ENCODE assay signal across 12 cellular contexts in genomic region chr12:104582739-104583138, GRCh38.
DNase-seq lines count a peak whose midpoint lies in the region; ATAC-seq and TF ChIP-seq lines count a peak whose summit lies in the region.
"Had no signal": no experiment of that assay in that cellular context is flagged by ENCODE, and none has a peak within 500 bp of the region (broad histone marks: within the 10 kb centered on the region; RNA-seq: fewer than 3 reads in every experiment).

No MANE protein-coding gene starts in this region.

- intact Hi-C loops in mammary epithelial cell (cut with micrococcal nuclease): no loop called here
- intact Hi-C loops in posterior cingulate gyrus (cut with DNase I): no loop called here

- dilution Hi-C loops in mammary epithelial cell (cut with HindIII; ENCODE audit: low sequenced_read_pairs): loop anchor here (5.0 kb wide), 1 partner anchor 85 kb away; no protein-coding TSS in a partner anchor

- CTCF ChIA-PET in mammary epithelial cell (lab: Charles Lee; ENCODE audit: low non-redundant PET): no interaction called here

- no peak overlapping the region for H3K4me2 ChIP-seq in mammary epithelial cell (ENCODE audit: insufficient read depth, low read depth, low read length)
- H3K4me2 ChIP-seq: KMS-11 had no signal

- H3K79me2 ChIP-seq in mammary epithelial cell (ENCODE audit: insufficient read depth, low read length): peaks cover 78% of the 10 kb centered on the region

- WGBS in mammary epithelial cell (ENCODE audit: low coverage, missing lambda C conversion rate): 100% methylated on average over 4 of the region's 4 CpGs

- no peaks in the 10 kb centered on the region for H3K36me3 ChIP-seq in mammary epithelial cell (ENCODE audit: insufficient read depth, low read length)

- H3K4me3 ChIP-seq in mammary epithelial cell (replicated peaks in 1 of 3; ENCODE audit: insufficient read depth in 1 of 3, low read depth in 2 of 3, low read length in 3 of 3): no peak overlapping the region

- BruUV-seq in mammary epithelial cell (replicated peaks; lab: Mats Ljungman, UMichigan): no TSS peak

- H3K27me3 ChIP-seq in mammary epithelial cell (ENCODE audit: insufficient read depth, low read length): no peaks in the 10 kb centered on the region

- H3K9ac ChIP-seq in mammary epithelial cell (ENCODE audit: insufficient read depth, low read length): no peak overlapping the region
- H3K9ac ChIP-seq: KMS-11 had no signal

- no peak overlapping the region for H3K27ac ChIP-seq in mammary epithelial cell (ENCODE audit: insufficient read depth, low read depth, low read length)
- H3K27ac ChIP-seq: KMS-11 had no signal

- ATAC-seq in GM18520 (IDR thresholded peaks at IDR 0.05; ENCODE audit: unreplicated experiment) (peak; percentile 82), GM21528 (IDR thresholded peaks at IDR 0.05; ENCODE audit: low FRiP score, unreplicated experiment) (peak; percentile 75), HG03342 (IDR thresholded peaks at IDR 0.05; ENCODE audit: unreplicated experiment) (peak; percentile 86)
- ATAC-seq: right cardiac atrium had no signal

- peaks cover 20% of the 10 kb centered on the region for H3K4me1 ChIP-seq in mammary epithelial cell (ENCODE audit: insufficient read depth, low read length)

- H3K9me3 ChIP-seq in mammary epithelial cell (replicated peaks; ENCODE audit: insufficient read depth, low read length): no peaks in the 10 kb centered on the region

- DNase-seq in left kidney (ENCODE audit: low read depth, low spot score) (peak; percentile 74), mammary epithelial cell (no peak), posterior cingulate gyrus (no peak), DMS 273 treated with DMSO at 0.1 percent for 48 hours (lab: John Stamatoyannopoulos, UW) (no peak)
- no peak for DNase-seq in stimulated activated CD8-positive, alpha-beta memory T cell treated with anti-CD3 and anti-CD28 coated beads, Interleukin-4, amount 100 ng/mL, for 48 hours
- DNase-seq: immature natural killer cell; right cardiac atrium; stimulated activated naive CD8-positive, alpha-beta T cell treated with anti-CD3 and anti-CD28 coated beads, Interleukin-15, Interleukin-2, amounts not matched to agents 100 U/mL and 50 U/mL, for 24 hours had no signal

- no peak overlapping the region for H2AFZ ChIP-seq in mammary epithelial cell (ENCODE audit: low read depth, low read length)

- TF ChIP-seq CTCF in mammary epithelial cell (conservative IDR thresholded peaks at IDR 0.05 in 1 of 2, IDR thresholded peaks at IDR 0.05 in 1 of 2; ENCODE audit: extremely low read depth in 1 of 2, insufficient read depth in 1 of 2, low read depth in 1 of 2, low read length in 2 of 2): no peak

- in situ Hi-C loops in mammary epithelial cell (cut with MboI; ENCODE audit: low sequenced_read_pairs in 2 of 2): no loop called here

- no peaks in the 10 kb centered on the region for H4K20me1 ChIP-seq in mammary epithelial cell (ENCODE audit: insufficient read depth, low read length)
